ENCODE assay signal across 26 cellular contexts in the genomic region with DNA sequence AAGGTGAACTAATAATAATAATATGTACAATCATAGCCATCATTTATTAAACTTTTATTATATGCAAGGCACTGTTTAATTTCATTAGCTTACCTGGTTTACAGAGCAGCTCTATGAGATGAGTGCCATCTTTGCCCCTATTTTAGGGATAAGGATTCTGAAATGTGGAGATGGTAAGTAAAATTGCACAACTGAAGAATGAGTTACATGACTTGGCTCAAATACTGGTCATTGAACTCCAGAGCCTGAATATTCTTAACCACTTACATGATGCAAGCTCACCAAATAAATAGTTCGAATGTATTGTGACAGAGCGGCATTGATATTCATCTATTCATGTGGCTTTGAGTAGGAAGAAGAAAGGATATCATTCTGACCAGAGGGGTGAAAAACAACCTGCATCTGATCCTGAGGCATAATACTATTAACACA. TPM values are rescaled to one million over a fixed set of nuclear protein-coding genes. Genes with fewer than 3 reads are reported as not detected.
"Had no signal": no experiment of that assay in that cellular context is flagged by ENCODE, and none has a peak within 500 bp of the region (broad histone marks: within the 10 kb centered on the region; RNA-seq: fewer than 3 reads in every experiment).

No MANE protein-coding gene starts in this region.

- H3K4me3 Mint-ChIP-seq: activated T-cell treated with anti-CD3 and anti-CD28 coated beads, Interleukin-2, amount 50 U/mL, for 4 hours; brain; T-helper 1 cell treated with Interleukin-12 subunit alpha and Interleukin-12 subunit beta and Interleukin-4 antibody, amounts not matched to agents 30 μg/mL and 1 μg/mL, for 36 hours had no signal

- H3K4me1 Mint-ChIP-seq: brain had no signal

- H3K9me3 Mint-ChIP-seq: activated naive CD4-positive, alpha-beta T cell treated with anti-CD3 and anti-CD28 coated beads, Interleukin-2, amount 50 U/mL, for 72 hours; activated T-cell treated with anti-CD3 and anti-CD28 coated beads, Interleukin-2, amount 50 U/mL, for 4 hours; brain; T-helper 1 cell treated with Interleukin-12 subunit alpha and Interleukin-12 subunit beta and Interleukin-4 antibody, amounts not matched to agents 30 μg/mL and 1 μg/mL, for 36 hours had no signal

- H3K27me3 ChIP-seq: cardiac muscle cell had no signal

- H3K36me3 ChIP-seq: cardiac muscle cell, SJSA1 had no signal

- FAIRE-seq: astrocyte had no signal

- H3K9me3 ChIP-seq: SJSA1 had no signal

- DNase-seq: activated CD4-positive, alpha-beta T cell treated with anti-CD3 and anti-CD28 coated beads for 48 hours; activated CD4-positive, alpha-beta T cell treated with anti-CD3 and anti-CD28 coated beads, Interleukin-2, amount 50 U/mL, for 48 hours; activated CD4-positive, CD25-positive, alpha-beta regulatory T cell treated with anti-CD3 and anti-CD28 coated beads, Interleukin-2, amount 50 U/mL, for 72 hours; activated effector memory CD4-positive, alpha-beta T cell treated with anti-CD3 and anti-CD28 coated beads, Interleukin-2, amount 50 U/mL, for 16 hours; activated naive CD4-positive, alpha-beta T cell treated with Interleukin-2 at 50 U/mL for 16 hours; activated T-cell treated with anti-CD3 and anti-CD28 coated beads, Interleukin-2, amount 50 U/mL, for 4 hours; amygdala; KG1; NCI-H1048; NCI-H146; NCI-H187 treated with DMSO at 0.1 percent for 48 hours; NCI-H2081 treated with DMSO at 0.1 percent for 48 hours; NCI-H446; NCI-H524; PC-3; SHP77; SW 1271 had no signal

- H3K36me3 Mint-ChIP-seq: activated naive CD4-positive, alpha-beta T cell treated with anti-CD3 and anti-CD28 coated beads, Interleukin-2, amount 50 U/mL, for 72 hours; brain had no signal

- ATAC-seq: activated naive CD4-positive, alpha-beta T cell treated with anti-CD3 and anti-CD28 coated beads, Interleukin-2, amount 50 U/mL, for 72 hours; activated T-cell treated with anti-CD3 and anti-CD28 coated beads, Interleukin-2, amount 50 U/mL, for 4 hours; PC-3; SK-N-SH treated with all-trans-retinoic acid at 6 μM for 48 hours had no signal

- H3K27ac ChIP-seq: cardiac muscle cell, SJSA1 had no signal

- H3K27ac Mint-ChIP-seq: activated naive CD4-positive, alpha-beta T cell treated with anti-CD3 and anti-CD28 coated beads, Interleukin-2, amount 50 U/mL, for 72 hours; brain; T-helper 1 cell treated with Interleukin-12 subunit alpha and Interleukin-12 subunit beta and Interleukin-4 antibody, amounts not matched to agents 30 μg/mL and 1 μg/mL, for 36 hours had no signal

- H3K4me3 ChIP-seq: cardiac muscle cell, SJSA1 had no signal

- H3K4me1 ChIP-seq: SJSA1 had no signal

RNA-seq across cellular contexts. Expression of gene ALB, which starts 11.7 kb away (rescaled TPM):
- total RNA-seq: activated naive CD4-positive, alpha-beta T cell treated with anti-CD3 and anti-CD28 coated beads, Interleukin-2, amount 50 U/mL, for 72 hours; astrocyte; LHCN-M2; M059J; SJSA1 had no signal

RNA-seq across cellular contexts. Expression of gene AFP, which starts 20.2 kb away (rescaled TPM):
- total RNA-seq: activated naive CD4-positive, alpha-beta T cell treated with anti-CD3 and anti-CD28 coated beads, Interleukin-2, amount 50 U/mL, for 72 hours; LHCN-M2 had no signal
